1 cellular context compared by ENCODE assay signal in genomic region chr11:120324932-120325810, GRCh38.
TF ChIP-seq lines count a peak whose summit lies in the region.

TLCD5 (plus strand) TSS chr11:120325299; CDS start chr11:120327442, 2,143 bp downstream.

TF ChIP-seq in HepG2, 621 proteins besides CTCF, POLR2A, EP300 and RAD21 (continued from another document and continues in another):
- TF ChIP-seq THAP9 (CRISPR knock-in tag; IDR thresholded peaks at IDR 0.05; ENCODE audit: borderline replicate concordance) (no peak), ARID4A (CRISPR knock-in tag; IDR thresholded peaks at IDR 0.05; ENCODE audit: borderline replicate concordance) (peak; percentile 56; the same call in 1 of the 2 replicates), PATZ1 (CRISPR knock-in tag; IDR thresholded peaks at IDR 0.05) (peak; percentile 72; the same call in 1 of the 2 replicates), SMAD1 (CRISPR knock-in tag; IDR thresholded peaks at IDR 0.05; ENCODE audit: borderline replicate concordance, low read depth) (0 out of 2 replicates have a peak, but pooled peaks have one; percentile 86), MTF2 (CRISPR knock-in tag; IDR thresholded peaks at IDR 0.05; ENCODE audit: borderline replicate concordance) (0 out of 2 replicates have a peak, but pooled peaks have one; percentile 43), DZIP1 (CRISPR knock-in tag; IDR thresholded peaks at IDR 0.05) (peak; percentile 38; the same call in 1 of the 2 replicates), MATR3 (CRISPR knock-in tag; IDR thresholded peaks at IDR 0.05) (no peak), HNRNPUL1 (IDR thresholded peaks at IDR 0.05; ENCODE audit: low read depth, low read length) (peak; percentile 17; the same call in 1 of the 2 replicates), ZNF205 (CRISPR knock-in tag; IDR thresholded peaks at IDR 0.05) (no peak), MEF2D (CRISPR knock-in tag; IDR thresholded peaks at IDR 0.05) (0 out of 2 replicates have a peak, but pooled peaks have one; percentile 34), ZHX2 (IDR thresholded peaks at IDR 0.05; ENCODE audit: low read depth) (no peak), ZHX2 (CRISPR knock-in tag; IDR thresholded peaks at IDR 0.05; ENCODE audit: borderline replicate concordance) (peak; percentile 77; the same call in 1 of the 2 replicates), ZNF234 (CRISPR knock-in tag; conservative IDR thresholded peaks at IDR 0.05) (no peak), HHEX (CRISPR knock-in tag; IDR thresholded peaks at IDR 0.05) (no peak), HDAC1 (CRISPR knock-in tag; IDR thresholded peaks at IDR 0.05) (peak; percentile 40; the same call in 1 of the 2 replicates), ZBTB38 (CRISPR knock-in tag; IDR thresholded peaks at IDR 0.05) (no peak), ZNF619 (CRISPR knock-in tag; IDR thresholded peaks at IDR 0.05) (no peak), HOXA5 (CRISPR knock-in tag; IDR thresholded peaks at IDR 0.05) (peak; percentile 73; the same call in 1 of the 2 replicates), GTF3A (CRISPR knock-in tag; conservative IDR thresholded peaks at IDR 0.05) (no peak), MYPOP (CRISPR knock-in tag; IDR thresholded peaks at IDR 0.05) (peak; percentile 62; the same call in 1 of the 2 replicates), HMGXB4 (CRISPR knock-in tag; IDR thresholded peaks at IDR 0.05; ENCODE audit: borderline replicate concordance in 1 of 2, low read depth in 1 of 2) (peak in 1 of 2 experiments; percentile 59; a peak in 2 of 4 replicates), SP5 (CRISPR knock-in tag; IDR thresholded peaks at IDR 0.05; ENCODE audit: borderline replicate concordance, low read depth) (no peak), ETV6 (CRISPR knock-in tag; conservative IDR thresholded peaks at IDR 0.05) (no peak), ZSCAN31 (CRISPR knock-in tag; IDR thresholded peaks at IDR 0.05; ENCODE audit: low read depth) (peak; percentile 39; the same call in 1 of the 2 replicates), RFXAP (CRISPR knock-in tag; IDR thresholded peaks at IDR 0.05; ENCODE audit: borderline replicate concordance) (peak; percentile 42; the same call in 1 of the 2 replicates), MAX (IDR thresholded peaks at IDR 0.05) (peak; percentile 54; the same call in 1 of the 2 replicates), LCORL (IDR thresholded peaks at IDR 0.05) (no peak), LCORL (CRISPR knock-in tag; IDR thresholded peaks at IDR 0.05) (0 out of 2 replicates have a peak, but pooled peaks have one; percentile 36), ZNF124 (CRISPR knock-in tag; IDR thresholded peaks at IDR 0.05) (no peak), ZNF563 (CRISPR knock-in tag; IDR thresholded peaks at IDR 0.05) (peak; percentile 86), ZMAT3 (CRISPR knock-in tag; conservative IDR thresholded peaks at IDR 0.05) (0 out of 2 replicates have a peak, but pooled peaks have one; percentile 52), ARID2 (CRISPR knock-in tag; IDR thresholded peaks at IDR 0.05; ENCODE audit: borderline replicate concordance) (no peak), TFDP1 (CRISPR knock-in tag; IDR thresholded peaks at IDR 0.05; ENCODE audit: borderline replicate concordance) (peak; percentile 51; the same call in 1 of the 2 replicates), ZNF296 (CRISPR knock-in tag; conservative IDR thresholded peaks at IDR 0.05) (0 out of 2 replicates have a peak, but pooled peaks have one; percentile 41)
